In the genomic region with DNA sequence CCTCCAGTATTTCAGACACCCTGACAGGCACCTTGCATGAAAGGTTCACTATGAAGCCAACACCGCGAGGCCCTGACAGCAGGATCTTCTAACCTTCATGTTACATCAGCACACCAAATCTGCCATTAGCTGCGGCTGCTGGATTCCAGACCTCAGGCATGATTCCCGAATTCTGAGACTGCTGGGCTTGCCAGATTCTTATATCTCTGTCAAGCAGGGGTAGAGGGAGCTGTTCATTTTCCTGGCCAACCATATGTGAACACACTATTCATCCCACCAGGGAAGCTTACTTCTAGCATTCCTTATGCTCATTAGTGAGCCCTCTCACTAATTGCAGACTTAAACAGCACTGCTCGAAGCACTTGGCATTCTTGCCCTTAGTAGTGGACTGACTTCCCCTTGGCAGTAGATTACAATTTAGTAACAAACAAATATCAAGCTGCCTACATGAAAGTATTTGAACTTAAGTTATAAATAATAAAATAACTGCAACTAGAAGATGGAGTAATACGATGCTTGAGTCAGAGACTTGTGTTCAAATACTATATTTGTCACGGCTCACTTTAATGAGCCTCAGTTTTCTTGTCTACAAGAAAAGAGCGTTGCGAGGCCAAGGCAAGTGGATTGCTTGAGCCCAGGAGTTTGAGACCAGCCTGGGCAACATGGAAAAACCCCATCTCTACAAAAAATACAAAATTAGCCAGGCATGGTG, we compare ENCODE assay signal across 12 cellular contexts. TPM values are rescaled to one million over a fixed set of nuclear protein-coding genes. Genes with fewer than 3 reads are reported as not detected.
DNase-seq lines count a peak whose midpoint lies in the region; ATAC-seq and TF ChIP-seq lines count a peak whose summit lies in the region.
"Had no signal": no experiment of that assay in that cellular context is flagged by ENCODE, and none has a peak within 500 bp of the region (broad histone marks: within the 10 kb centered on the region; RNA-seq: fewer than 3 reads in every experiment).

No MANE protein-coding gene starts in this region.

- TF ChIP-seq CTCF in nephron (IDR thresholded peaks at IDR 0.05; ENCODE audit: unreplicated experiment in 3 of 3), result no peak

- H3K27me3 Mint-ChIP-seq in nephron (ENCODE audit: low read depth), result no peaks in the 10 kb centered on the region
- H3K27me3 Mint-ChIP-seq in activated CD8-positive, alpha-beta T cell treated with anti-CD3 and anti-CD28 coated beads, Interleukin-2, amount 10 ng/mL, durations not matched to agents 7 days and 5 days (ENCODE audit: low read depth), result peaks cover 4% of the 10 kb centered on the region

- POLR2A ChIA-PET in activated CD8-positive, alpha-beta T cell treated with anti-CD3 and anti-CD28 coated beads, Interleukin-2, amount 10 ng/mL, durations not matched to agents 7 days and 5 days (lab: Charles Lee), result no interaction called here

- peak overlapping the region in 1 of 3 experiments; percentile 20 for H3K4me3 Mint-ChIP-seq in nephron
- no peak overlapping the region for H3K4me3 Mint-ChIP-seq in activated CD8-positive, alpha-beta T cell treated with anti-CD3 and anti-CD28 coated beads, Interleukin-2, amount 10 ng/mL, durations not matched to agents 7 days and 5 days
- H3K4me3 Mint-ChIP-seq: activated naive CD8-positive, alpha-beta T cell treated with anti-CD3 and anti-CD28 coated beads, Interleukin-2, amount 10 ng/mL, durations not matched to agents 7 days and 5 days had no signal

- CTCF ChIA-PET in activated CD8-positive, alpha-beta T cell treated with anti-CD3 and anti-CD28 coated beads, Interleukin-2, amount 10 ng/mL, durations not matched to agents 7 days and 5 days (lab: Charles Lee), result interaction anchor here (0.9 kb wide), 1 partner anchor 50 kb away, joined by 3 read pairs; no protein-coding TSS in a partner anchor

- ATAC-seq in Right ventricle myocardium inferior (peak; percentile 3), HG02970 (IDR thresholded peaks at IDR 0.05; ENCODE audit: low FRiP score, unreplicated experiment) (no peak), GM19395 (IDR thresholded peaks at IDR 0.05; ENCODE audit: unreplicated experiment) (no peak)
- no peak for ATAC-seq in activated CD8-positive, alpha-beta T cell treated with anti-CD3 and anti-CD28 coated beads, Interleukin-2, amount 10 ng/mL, durations not matched to agents 7 days and 5 days
- ATAC-seq: psoas muscle had no signal

- H3K36me3 Mint-ChIP-seq in nephron (ENCODE audit: low read depth), result peaks cover 57% of the 10 kb centered on the region
- H3K36me3 Mint-ChIP-seq in activated CD8-positive, alpha-beta T cell treated with anti-CD3 and anti-CD28 coated beads, Interleukin-2, amount 10 ng/mL, durations not matched to agents 7 days and 5 days (ENCODE audit: low read depth), result no peaks in the 10 kb centered on the region
- H3K36me3 Mint-ChIP-seq: activated naive CD8-positive, alpha-beta T cell treated with anti-CD3 and anti-CD28 coated beads, Interleukin-2, amount 10 ng/mL, durations not matched to agents 7 days and 5 days had no signal

- H3K27ac Mint-ChIP-seq in nephron, result peak overlapping the region; percentile 61 to 94 (median 89)
- no peak overlapping the region for H3K27ac Mint-ChIP-seq in activated CD8-positive, alpha-beta T cell treated with anti-CD3 and anti-CD28 coated beads, Interleukin-2, amount 10 ng/mL, durations not matched to agents 7 days and 5 days
- H3K27ac Mint-ChIP-seq: activated naive CD8-positive, alpha-beta T cell treated with anti-CD3 and anti-CD28 coated beads, Interleukin-2, amount 10 ng/mL, durations not matched to agents 7 days and 5 days had no signal

- DNase-seq in Right ventricle myocardium inferior (ENCODE audit: missing footprints) (no peak), cardiac septum (ENCODE audit: low spot score) (no peak), fibroblast of the conjunctiva (ENCODE audit: low read depth) (peak; percentile 35), T-helper 2 cell (no peak)
- no peak for DNase-seq in activated CD8-positive, alpha-beta T cell treated with anti-CD3 and anti-CD28 coated beads, Interleukin-2, amount 10 ng/mL, durations not matched to agents 7 days and 5 days
- DNase-seq: activated naive CD8-positive, alpha-beta T cell treated with anti-CD3 and anti-CD28 coated beads, Interleukin-2, amount 10 ng/mL, durations not matched to agents 7 days and 5 days; effector CD8-positive, alpha-beta T cell; NCI-H1105 treated with DMSO at 0.1 percent for 48 hours; psoas muscle had no signal

- no peaks in the 10 kb centered on the region for H3K9me3 Mint-ChIP-seq in nephron
- H3K9me3 Mint-ChIP-seq in activated CD8-positive, alpha-beta T cell treated with anti-CD3 and anti-CD28 coated beads, Interleukin-2, amount 10 ng/mL, durations not matched to agents 7 days and 5 days (ENCODE audit: insufficient read depth), result no peaks in the 10 kb centered on the region
- H3K9me3 Mint-ChIP-seq: activated naive CD8-positive, alpha-beta T cell treated with anti-CD3 and anti-CD28 coated beads, Interleukin-2, amount 10 ng/mL, durations not matched to agents 7 days and 5 days had no signal

- intact Hi-C loops in Right ventricle myocardium inferior (cut with DNase I), result loop anchor here (5.0 kb wide), 1 partner anchor 41 kb away; no protein-coding TSS in a partner anchor
- intact Hi-C loops in cardiac septum (cut with DNase I), result no loop called here

- H3K4me1 Mint-ChIP-seq in nephron, result peaks cover 65% of the 10 kb centered on the region
- H3K4me1 Mint-ChIP-seq in activated CD8-positive, alpha-beta T cell treated with anti-CD3 and anti-CD28 coated beads, Interleukin-2, amount 10 ng/mL, durations not matched to agents 7 days and 5 days (ENCODE audit: low read depth), result no peaks in the 10 kb centered on the region

RNA-seq across cellular contexts. Expression of gene NID1, which starts 43.3 kb away (rescaled TPM):
- total RNA-seq in Right ventricle myocardium inferior (65.8 TPM), cardiac septum (42.1 TPM)
- total RNA-seq in activated CD8-positive, alpha-beta T cell treated with anti-CD3 and anti-CD28 coated beads, Interleukin-2, amount 10 ng/mL, durations not matched to agents 7 days and 5 days, result under 1 TPM in 1 of 2 experiments, not detected in 1; 0.05 TPM

Comparison
In these comparisons a context has a peak if more than half of its experiments do, and no peak if none do; other contexts are left out.
1. RNA of gene NID1, which starts 43.3 kb away (total RNA-seq): 65.8 TPM in Right ventricle myocardium inferior (single experiment) and 42.1 TPM in cardiac septum (single experiment); 0.05 TPM in activated CD8-positive, alpha-beta T cell treated with anti-CD3 and anti-CD28 coated beads, Interleukin-2, amount 10 ng/mL, durations not matched to agents 7 days and 5 days; every median in the first group is over 10 times any median in the second.